ENCODE assay signal across 14 cellular contexts in genomic region chr15:84645496-84645895, GRCh38.
"Had no signal": no experiment of that assay in that cellular context is flagged by ENCODE, and none has a peak within 500 bp of the region (broad histone marks: within the 10 kb centered on the region; RNA-seq: fewer than 3 reads in every experiment).

No MANE protein-coding gene starts in this region.

- H3K27ac Mint-ChIP-seq: activated CD4-positive, alpha-beta T cell treated with anti-CD3 and anti-CD28 coated beads, Interleukin-2, amount 10 ng/mL, durations not matched to agents 7 days and 5 days; endodermal cell; T-helper 1 cell treated with Interleukin-12 subunit alpha and Interleukin-12 subunit beta and Interleukin-4 antibody, amounts not matched to agents 30 μg/mL and 1 μg/mL, for 36 hours had no signal

- DNase-seq: activated CD4-positive, alpha-beta T cell treated with anti-CD3 and anti-CD28 coated beads, Interleukin-2, amount 10 ng/mL, durations not matched to agents 7 days and 5 days; activated CD4-positive, CD25-positive, alpha-beta regulatory T cell; activated gamma-delta T cell treated with Interleukin-2 at 50 U/mL for 16 hours; endodermal cell; left cardiac atrium; pancreas; stimulated activated CD4-positive, alpha-beta T cell treated with anti-CD3 and anti-CD28 coated beads, Interleukin-15, amount 100 ng/mL, for 24 hours; stimulated activated CD4-positive, alpha-beta T cell treated with anti-CD3 and anti-CD28 coated beads, Interleukin-4, amount 100 ng/mL, for 1 hour; stimulated activated naive CD4-positive, alpha-beta T cell treated with Interleukin-2 at 50 U/mL for 16 hours; uterus had no signal

- H3K27me3 Mint-ChIP-seq: activated CD4-positive, alpha-beta T cell treated with anti-CD3 and anti-CD28 coated beads, Interleukin-2, amount 10 ng/mL, durations not matched to agents 7 days and 5 days had no signal

- ATAC-seq: left cardiac atrium, pancreas had no signal

- H3K27me3 ChIP-seq: ascending aorta, breast epithelium, pancreas, tibial nerve, uterus had no signal

- H3K27ac ChIP-seq: ascending aorta, breast epithelium, pancreas, tibial nerve, uterus had no signal

- H3K9me3 Mint-ChIP-seq: activated CD4-positive, alpha-beta T cell treated with anti-CD3 and anti-CD28 coated beads, Interleukin-2, amount 10 ng/mL, durations not matched to agents 7 days and 5 days; endodermal cell; T-helper 1 cell treated with Interleukin-12 subunit alpha and Interleukin-12 subunit beta and Interleukin-4 antibody, amounts not matched to agents 30 μg/mL and 1 μg/mL, for 36 hours had no signal

- H3K4me3 ChIP-seq: ascending aorta, breast epithelium, pancreas, tibial nerve, uterus had no signal

- H3K4me1 Mint-ChIP-seq: endodermal cell had no signal

- H3K4me1 ChIP-seq: breast epithelium, pancreas, uterus had no signal

- H3K9me3 ChIP-seq: ascending aorta, breast epithelium, pancreas, tibial nerve, uterus had no signal

- H3K4me3 Mint-ChIP-seq: activated CD4-positive, alpha-beta T cell treated with anti-CD3 and anti-CD28 coated beads, Interleukin-2, amount 10 ng/mL, durations not matched to agents 7 days and 5 days; endodermal cell; T-helper 1 cell treated with Interleukin-12 subunit alpha and Interleukin-12 subunit beta and Interleukin-4 antibody, amounts not matched to agents 30 μg/mL and 1 μg/mL, for 36 hours had no signal

- H3K36me3 ChIP-seq: uterus had no signal
